20 cellular contexts compared by ENCODE assay signal in the genomic region with DNA sequence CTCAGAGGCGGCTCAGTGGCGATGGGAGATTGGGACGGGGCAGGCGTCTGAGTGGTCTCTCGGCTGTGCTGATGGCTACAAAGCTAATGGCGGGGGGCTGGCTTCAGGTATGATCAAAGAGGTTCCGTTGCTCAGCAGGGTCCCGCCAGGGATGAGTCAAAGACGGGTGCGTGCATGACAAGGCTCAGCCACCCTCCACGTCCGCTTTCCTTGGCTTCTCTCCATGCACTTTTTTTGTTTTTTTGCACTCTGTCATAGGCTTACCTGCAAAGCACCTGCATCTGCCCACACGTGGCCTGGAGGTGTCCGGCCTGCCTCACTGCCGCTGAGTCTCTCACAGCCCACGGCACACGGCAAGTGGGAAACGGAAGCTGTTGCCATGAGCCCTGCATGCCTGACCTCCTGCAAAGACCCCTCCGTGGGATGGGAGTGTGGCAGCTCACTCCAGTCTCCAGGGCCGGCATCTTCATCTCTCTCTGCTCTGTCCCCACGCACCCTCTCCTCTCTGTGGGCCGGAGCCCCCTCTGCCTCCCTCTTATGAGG.
DNase-seq lines count a peak whose midpoint lies in the region; ATAC-seq and TF ChIP-seq lines count a peak whose summit lies in the region.
"Had no signal": no experiment of that assay in that cellular context is flagged by ENCODE, and none has a peak within 500 bp of the region (broad histone marks: within the 10 kb centered on the region; RNA-seq: fewer than 3 reads in every experiment).

No MANE protein-coding gene starts in this region.

- H3K23ac ChIP-seq in IMR-90 (ENCODE audit: low read depth, low read length): no peak overlapping the region

- CTCF ChIA-PET in IMR-90 (lab: Yijun Ruan, JAX) (no interaction called here), OCI-LY7 (lab: Charles Lee; ENCODE audit: unreplicated experiment) (no interaction called here)

- peak overlapping the region; percentile 96 for H2BK120ac ChIP-seq in IMR-90 (ENCODE audit: low read depth, low read length)

- H3K79me1 ChIP-seq in IMR-90 (ENCODE audit: low read depth in 1 of 2, low read length in 2 of 2): peaks cover 0 to 23% of the 10 kb centered on the region in 2 experiments; a peak in 2 of 4 replicates

- BruUV-seq in IMR-90 (replicated peaks; lab: Mats Ljungman, UMichigan) (no TSS peak), OCI-LY7 (replicated peaks; lab: Mats Ljungman, UMichigan) (no TSS peak)

- H3K4me1 Mint-ChIP-seq in CD14-positive monocyte (no peaks in the 10 kb centered on the region), chondrocyte (ENCODE audit: low read depth) (peaks cover 56% of the 10 kb centered on the region), neural crest cell (peaks cover 3% of the 10 kb centered on the region)
- H3K4me1 Mint-ChIP-seq: CD8-positive, alpha-beta memory T cell had no signal

- H3K4me2 ChIP-seq in IMR-90 (ENCODE audit: low read depth, low read length) (no peak overlapping the region), OCI-LY7 (ENCODE audit: low read length) (no peak overlapping the region)
- H3K4me2 ChIP-seq: PC-9 had no signal

- intact Hi-C loops in CD14-positive monocyte (cut with micrococcal nuclease): no loop called here
- intact Hi-C loops in IMR-90 (cut with micrococcal nuclease): no loop called here
- intact Hi-C loops in OCI-LY7 (cut with micrococcal nuclease; ENCODE audit: unreplicated experiment): no loop called here

- dilution Hi-C loops in IMR-90 (cut with HindIII; ENCODE audit: low sequenced_read_pairs, unreplicated experiment): no loop called here

- H3K27me3 Mint-ChIP-seq in CD14-positive monocyte (ENCODE audit: low read depth in 3 of 3) (peaks cover 16 to 20% (median 17%) of the 10 kb centered on the region in 3 donors), chondrocyte (ENCODE audit: low read depth) (no peaks in the 10 kb centered on the region), neural crest cell (ENCODE audit: low read depth) (no peaks in the 10 kb centered on the region)

- no peak overlapping the region for H3K27ac Mint-ChIP-seq in CD14-positive monocyte
- no peak overlapping the region for H3K27ac Mint-ChIP-seq in chondrocyte (ENCODE audit: unreplicated experiment)
- peak overlapping the region; percentile 96 for H3K27ac Mint-ChIP-seq in neural crest cell (ENCODE audit: unreplicated experiment)

- peak overlapping the region; percentile 94; the same call in 1 of the 2 replicates for H2BK20ac ChIP-seq in IMR-90 (ENCODE audit: low read depth, low read length)

- no peak overlapping the region; the same call in 2 of the 3 replicates for H2BK15ac ChIP-seq in IMR-90 (ENCODE audit: low read depth, low read length)

- WGBS in IMR-90 (ENCODE audit: extremely low coverage in 2 of 2, insufficient read length in 1 of 2), 2 experiments: 83% methylated on average over 12 of the region's 22 CpGs; no CpG with 5 or more reads in 1 of the 2 experiments

- TF ChIP-seq POLR2A in IMR-90 (IDR thresholded peaks at IDR 0.05; ENCODE audit: low read depth, low read length): no peak

- peaks cover 28% of the 10 kb centered on the region for H3K9me1 ChIP-seq in IMR-90 (ENCODE audit: insufficient read depth, low read length)

- H3K36me3 Mint-ChIP-seq in CD14-positive monocyte (no peaks in the 10 kb centered on the region), chondrocyte (ENCODE audit: low read depth) (no peaks in the 10 kb centered on the region), neural crest cell (ENCODE audit: low read depth) (no peaks in the 10 kb centered on the region)
- H3K36me3 Mint-ChIP-seq: CD8-positive, alpha-beta memory T cell had no signal

- DNase-seq in CD14-positive monocyte (ENCODE audit: low spot score): peak; percentile 41
- no peak for DNase-seq in IMR-90
- DNase-seq in chondrocyte (ENCODE audit: low spot score): peak; percentile 85
- no peak for DNase-seq in neural crest cell (ENCODE audit: low read depth, low spot score)
- DNase-seq in OCI-LY7 (ENCODE audit: low spot score): no peak
- no peak for DNase-seq in A172 (ENCODE audit: low spot score)
- DNase-seq: C1 segment of cervical spinal cord; Calu3; CD8-positive, alpha-beta memory T cell; DMS153; NCI-H1092; NCI-H1436; NCI-H187 treated with DMSO at 0.1 percent for 48 hours; NCI-H2107; NCI-H446 treated with DMSO at 0.1 percent for 48 hours; NCI-H526 treated with DMSO at 0.1 percent for 48 hours; PC-9; SJCRH30 had no signal

- H4K20me1 ChIP-seq in IMR-90 (ENCODE audit: insufficient read depth, low read length) (no peaks in the 10 kb centered on the region), OCI-LY7 (ENCODE audit: insufficient read depth, low read length) (no peaks in the 10 kb centered on the region)

- no peak overlapping the region for H3K9ac ChIP-seq in IMR-90 (ENCODE audit: low read depth, low read length)

- POLR2A ChIA-PET in IMR-90 (lab: Charles Lee; ENCODE audit: unreplicated experiment): no interaction called here
- POLR2A ChIA-PET in OCI-LY7 (lab: Charles Lee): interaction anchor here (0.6 kb wide), 1 partner anchor 86 kb away, joined by 3 read pairs; a partner anchor contains a TSS

- peak overlapping the region; percentile 93; the same call in 1 of the 2 replicates for H2AK5ac ChIP-seq in IMR-90 (ENCODE audit: low read depth, low read length)

- no peak overlapping the region for H2BK5ac ChIP-seq in IMR-90 (ENCODE audit: low read depth, low read length, poor library complexity, severe bottlenecking)

- no peaks in the 10 kb centered on the region for H3K79me2 ChIP-seq in OCI-LY7 (ENCODE audit: insufficient read depth, low read depth, low read length)

- H3K4me3 Mint-ChIP-seq in CD14-positive monocyte (no peak overlapping the region), chondrocyte (ENCODE audit: unreplicated experiment) (no peak overlapping the region), neural crest cell (no peak overlapping the region)
- H3K4me3 Mint-ChIP-seq: CD8-positive, alpha-beta memory T cell had no signal

- H3K9me3 ChIP-seq in IMR-90 (ENCODE audit: control insufficient read depth, insufficient read depth, low read length) (no peaks in the 10 kb centered on the region), OCI-LY7 (ENCODE audit: low read length) (no peaks in the 10 kb centered on the region)
- H3K9me3 ChIP-seq: SJCRH30 had no signal

- H3K36me3 ChIP-seq in IMR-90 (ENCODE audit: control insufficient read depth, insufficient read depth, low read length) (no peaks in the 10 kb centered on the region), OCI-LY7 (ENCODE audit: insufficient read depth, low read length) (no peaks in the 10 kb centered on the region)
- H3K36me3 ChIP-seq: SJCRH30 had no signal

- peak overlapping the region; percentile 45 for H4K91ac ChIP-seq in IMR-90 (ENCODE audit: insufficient read depth, low read depth, low read length)

- ATAC-seq in IMR-90 (ENCODE audit: low read depth): no peak
- no peak for ATAC-seq in HG03469 (IDR thresholded peaks at IDR 0.05; ENCODE audit: unreplicated experiment)
- ATAC-seq: K562 had no signal

- H3K56ac ChIP-seq in IMR-90 (ENCODE audit: extremely low read depth, insufficient read depth, low read length): no peak overlapping the region

- peak overlapping the region; percentile 96 for H3K4ac ChIP-seq in IMR-90 (ENCODE audit: low read depth, low read length)

- H3K9me3 Mint-ChIP-seq in CD14-positive monocyte (peaks cover 0 to 6% (median 1%) of the 10 kb centered on the region in 7 donors), chondrocyte (ENCODE audit: low read depth) (no peaks in the 10 kb centered on the region), neural crest cell (peaks cover 5% of the 10 kb centered on the region)
- H3K9me3 Mint-ChIP-seq: CD8-positive, alpha-beta memory T cell had no signal

- H3K18ac ChIP-seq in IMR-90 (ENCODE audit: low read depth, low read length): no peak overlapping the region

- H3K4me1 ChIP-seq in IMR-90 (ENCODE audit: control insufficient read depth, insufficient read depth, low read length) (peaks cover 23% of the 10 kb centered on the region), OCI-LY7 (ENCODE audit: insufficient read depth, low read length, poor library complexity, severe bottlenecking) (no peaks in the 10 kb centered on the region)
- H3K4me1 ChIP-seq: SJCRH30 had no signal

- no peak for TF ChIP-seq RAD21 in IMR-90 (IDR thresholded peaks at IDR 0.05; ENCODE audit: low read length)

- no peak overlapping the region for H4K5ac ChIP-seq in IMR-90 (ENCODE audit: low read depth, low read length)

- peak overlapping the region; percentile 30 for H2AK9ac ChIP-seq in IMR-90 (replicated peaks; ENCODE audit: low read depth, low read length, poor library complexity)

- H3K27ac ChIP-seq in IMR-90 (ENCODE audit: insufficient read depth, low read length): no peak overlapping the region
- no peak overlapping the region for H3K27ac ChIP-seq in OCI-LY7 (ENCODE audit: low read depth, low read length, poor library complexity, severe bottlenecking)
- H3K27ac ChIP-seq: PC-9, SJCRH30 had no signal

- in situ Hi-C loops in IMR-90 (cut with MboI; ENCODE audit: low sequenced_read_pairs): no loop called here

- H3K14ac ChIP-seq in IMR-90 (replicated peaks; ENCODE audit: low read depth, low read length): no peak overlapping the region

- no peaks in the 10 kb centered on the region for H3K9me2 ChIP-seq in OCI-LY7 (ENCODE audit: insufficient read depth, low read length)

- H3K4me3 ChIP-seq in IMR-90 (ENCODE audit: insufficient read depth, low read depth, low read length): no peak overlapping the region
- no peak overlapping the region for H3K4me3 ChIP-seq in OCI-LY7 (ENCODE audit: low read depth, low read length, poor library complexity, severe bottlenecking)
- H3K4me3 ChIP-seq: K562, PC-9, SJCRH30 had no signal

- no peak for TF ChIP-seq CTCF in CD14-positive monocyte (IDR thresholded peaks at IDR 0.05)
- no peak for TF ChIP-seq CTCF in IMR-90 (conservative IDR thresholded peaks at IDR 0.05; ENCODE audit: low read depth, low read length)
- TF ChIP-seq CTCF in chondrocyte (IDR thresholded peaks at IDR 0.05): no peak
- no peak for TF ChIP-seq CTCF in neural crest cell (conservative IDR thresholded peaks at IDR 0.05)
- no peak for TF ChIP-seq CTCF in OCI-LY7 (conservative IDR thresholded peaks at IDR 0.05; ENCODE audit: low read length)

- no peak overlapping the region; a peak in 1 of 4 replicates for H4K8ac ChIP-seq in IMR-90 (ENCODE audit: low read depth in 2 of 2, low read length in 2 of 2)

- no peaks in the 10 kb centered on the region for H3K27me3 ChIP-seq in IMR-90 (ENCODE audit: control insufficient read depth, insufficient read depth, low read length)
- H3K27me3 ChIP-seq: SJCRH30 had no signal

- H2AFZ ChIP-seq in IMR-90 (replicated peaks; ENCODE audit: low read length, poor library complexity): no peak overlapping the region
- H2AFZ ChIP-seq in OCI-LY7 (ENCODE audit: low read length): no peak overlapping the region
- H2AFZ ChIP-seq: PC-9 had no signal

TF ChIP-seq in IMR-90, 13 proteins besides CTCF, POLR2A, EP300 and RAD21 (continues in another document):
- TF ChIP-seq CHD1 (IDR thresholded peaks at IDR 0.05; ENCODE audit: low read depth, low read length) (no peak), RFX5 (IDR thresholded peaks at IDR 0.05; ENCODE audit: low read depth, low read length) (no peak), NFE2L2 (IDR thresholded peaks at IDR 0.05; ENCODE audit: low read depth, low read length) (no peak), MAFK (IDR thresholded peaks at IDR 0.05; ENCODE audit: low read depth, low read length) (no peak)

Comparison
In these comparisons a context has a peak if more than half of its experiments do, and no peak if none do; other contexts are left out.
1. DNase-seq: peak in CD14-positive monocyte (single experiment) and chondrocyte (single experiment); none in IMR-90 (single experiment), neural crest cell (single experiment), OCI-LY7 (single experiment) and A172 (single experiment).